8 cellular contexts compared by ENCODE assay signal in the genomic region with DNA sequence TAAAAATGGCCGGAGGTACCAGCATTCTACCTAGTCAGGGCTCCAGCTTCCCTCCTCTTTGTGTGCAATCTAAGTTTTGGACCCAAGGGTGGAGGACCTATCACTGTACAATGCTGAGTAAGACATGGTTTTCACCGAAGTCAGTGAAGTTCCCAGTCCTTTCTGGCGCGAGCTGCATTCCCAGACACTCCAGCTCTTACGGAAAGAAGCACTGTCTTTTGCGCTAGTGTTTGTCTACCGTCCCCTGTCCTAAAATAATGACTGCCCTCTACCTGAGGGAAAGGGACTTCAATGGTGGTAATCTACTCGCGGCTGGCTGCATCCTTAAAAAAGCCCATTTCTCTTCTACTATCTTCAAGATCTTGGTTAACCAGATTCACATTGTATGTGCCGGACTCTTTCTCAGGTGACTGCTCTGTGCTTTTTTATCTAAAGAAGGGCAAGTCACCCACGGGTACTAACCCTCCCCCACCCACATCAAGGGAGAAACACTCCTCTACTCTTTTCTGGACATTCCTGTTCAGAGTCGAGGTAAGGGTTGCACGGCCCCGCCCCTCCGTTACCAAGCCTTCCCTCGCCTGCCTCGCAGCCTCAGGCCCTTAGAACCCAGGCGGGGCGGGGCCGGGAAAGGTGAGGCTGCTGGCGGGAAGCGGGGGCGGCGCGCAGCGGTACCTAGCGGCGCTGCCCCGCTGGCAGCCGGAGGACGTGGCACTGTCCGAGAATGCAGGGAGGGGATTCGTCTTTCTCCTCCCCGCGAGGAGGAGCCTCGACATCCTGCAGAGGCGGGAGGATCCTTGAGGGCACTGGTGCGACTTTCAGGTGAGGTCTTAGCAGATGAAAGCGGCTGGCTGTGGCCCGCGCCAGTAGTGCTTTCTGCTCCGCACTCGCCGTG.
A peak's percentile ranks its signal among the peaks of the same experiment; 100 is the strongest.
DNase-seq lines count a peak whose midpoint lies in the region; ATAC-seq lines count a peak whose summit lies in the region.
"Not testable (repeated sequence)": the region's sequence is repeated elsewhere in the genome, so short reads cannot be mapped to it uniquely, and the experiment has no call there.

No MANE protein-coding gene starts in this region.

- peaks cover 21% of the 10 kb centered on the region for H3K79me2 ChIP-seq in ACC112 (ENCODE audit: control insufficient read depth, insufficient read depth, low read length, unreplicated experiment)

- peak overlapping the region; percentile 43 for H3K27ac ChIP-seq in ACC112 (ENCODE audit: low read depth, low read length)

- peak; percentile 41 for DNase-seq in NCI-H446 treated with DMSO at 0.1 percent for 48 hours (lab: John Stamatoyannopoulos, UW)
- peak; percentile 37 to 51 for DNase-seq in activated CD4-positive, alpha-beta T cell treated with anti-CD3 and anti-CD28 coated beads for 24 hours (ENCODE audit: low read depth in 2 of 2)
- DNase-seq in cerebellar cortex (ENCODE audit: low spot score): peak; percentile 86
- peak; percentile 90 for DNase-seq in kidney tubule cell (ENCODE audit: low spot score)
- peak; percentile 39 to 60 for DNase-seq in stimulated activated CD4-positive, alpha-beta T cell treated with anti-CD3 and anti-CD28 coated beads, Interleukin-12 subunit alpha, Interleukin-12 subunit beta, amount 100 ng/mL, for 24 hours (ENCODE audit: low read depth in 2 of 2)

- ATAC-seq in GM19328 (IDR thresholded peaks at IDR 0.05; ENCODE audit: unreplicated experiment): peak; percentile 67
- ATAC-seq in HG03354 (IDR thresholded peaks at IDR 0.05; ENCODE audit: poor library complexity, severe bottlenecking, unreplicated experiment): peak; percentile 74

- peak overlapping the region; percentile 74 for H3K4me3 ChIP-seq in ACC112 (ENCODE audit: low read depth, low read length)

- not testable (repeated sequence) for H2AFZ ChIP-seq in ACC112 (ENCODE audit: low read length, unreplicated experiment)

- not testable (repeated sequence) for H3K4me1 ChIP-seq in ACC112 (ENCODE audit: control insufficient read depth, insufficient read depth, low read length, unreplicated experiment)

- not testable (repeated sequence) for H3K36me3 ChIP-seq in ACC112 (ENCODE audit: insufficient read depth, low read length)

- not testable (repeated sequence) for H3K27me3 ChIP-seq in ACC112 (ENCODE audit: insufficient read depth, low read length)

Comparison
In these comparisons a context has a peak if more than half of its experiments do, and no peak if none do; other contexts are left out.
1. Peak in every context shown above with its lines: DNase-seq, ATAC-seq, H3K4me3 ChIP-seq and H3K27ac ChIP-seq.